ENCODE assay signal across 1 cellular context in the genomic region with DNA sequence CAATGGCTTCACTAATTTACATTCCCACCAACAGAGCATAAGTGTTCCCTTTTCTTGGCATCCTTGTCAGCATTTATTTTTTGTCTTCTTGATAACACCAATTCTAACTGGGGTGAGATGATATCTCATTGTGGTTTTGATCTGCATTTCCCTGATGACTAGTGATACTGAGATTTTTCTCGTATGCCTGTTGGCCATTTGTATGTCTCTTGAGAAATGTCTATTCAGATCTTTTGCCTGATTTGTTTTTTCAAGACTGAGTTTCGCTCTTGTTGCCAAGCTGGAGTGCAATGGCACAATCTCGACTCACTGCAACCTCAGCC.
TF ChIP-seq lines count a peak whose summit lies in the region.

No MANE protein-coding gene starts in this region.

TF ChIP-seq in K562, 482 proteins besides CTCF, POLR2A, EP300 and RAD21:
- TF ChIP-seq OTX1 (CRISPR knock-in tag; IDR thresholded peaks at IDR 0.05): no peak
- 0 out of 2 replicates have a peak, but pooled peaks have one; percentile 2 for TF ChIP-seq ZNF316 (IDR thresholded peaks at IDR 0.05)
- TF ChIP-seq MCM5 (IDR thresholded peaks at IDR 0.05; ENCODE audit: low read depth): no peak
